ENCODE assay signal across 8 cellular contexts in the genomic region with DNA sequence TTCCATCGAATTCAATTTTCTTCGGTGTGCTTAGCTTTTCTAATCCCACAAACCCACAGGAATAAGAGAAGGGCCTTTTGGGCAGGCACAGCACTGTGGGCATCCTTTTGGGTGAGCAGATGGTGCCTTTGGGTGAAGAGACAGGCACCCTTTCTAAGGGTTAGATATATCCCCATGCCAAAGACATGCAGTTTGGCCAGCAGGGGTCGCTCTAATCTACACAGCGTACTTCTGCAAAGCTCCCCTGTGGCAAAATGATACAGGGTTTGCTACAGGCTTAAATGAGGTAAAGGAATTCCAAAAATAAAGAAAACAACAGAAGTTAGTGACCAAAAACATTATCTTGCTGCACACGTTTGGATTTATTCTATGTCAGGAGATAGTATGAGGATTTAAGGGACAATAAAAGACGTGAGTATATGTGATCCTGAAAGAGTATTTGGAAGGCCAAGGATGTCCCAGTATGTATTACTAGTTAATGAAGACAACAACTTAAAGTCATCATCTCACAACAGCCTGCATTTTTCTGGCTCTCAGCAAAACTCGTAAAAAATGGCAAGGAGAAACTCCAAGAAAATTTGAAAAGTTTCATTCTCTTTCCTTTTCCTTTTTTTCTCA. TPM values are rescaled to one million over a fixed set of nuclear protein-coding genes. Genes with fewer than 3 reads are reported as not detected.
DNase-seq lines count a peak whose midpoint lies in the region; ATAC-seq, FAIRE-seq and TF ChIP-seq lines count a peak whose summit lies in the region.

No MANE protein-coding gene starts in this region.

- CTCF ChIA-PET in A549 (lab: Yijun Ruan, JAX), result interaction anchor here (0.6 to 4.1 kb wide), 7 partner anchors 9 to 131 kb away, joined by 3 to 14 read pairs (median 4); no protein-coding TSS in a partner anchor

- H3K27ac ChIP-seq in A549 (no peak overlapping the region), SU-DHL-6 (ENCODE audit: low read depth, low read length) (no peak overlapping the region), kidney (ENCODE audit: low read depth in 2 of 2, low read length in 2 of 2) (no peak overlapping the region)

- H3K4me2 ChIP-seq in A549 (no peak overlapping the region), SU-DHL-6 (ENCODE audit: low read depth, low read length, poor library complexity, severe bottlenecking) (no peak overlapping the region)

- TF ChIP-seq EP300 in A549 (IDR thresholded peaks at IDR 0.05), result no peak

- no peak for TF ChIP-seq POLR2A in A549 (IDR thresholded peaks at IDR 0.05; ENCODE audit: low read length)
- no peak for TF ChIP-seq POLR2A in GM18505 (IDR thresholded peaks at IDR 0.05; ENCODE audit: borderline replicate concordance, extremely low read depth, insufficient read depth, insufficient read length)

- POLR2A ChIA-PET in A549 (lab: Yijun Ruan, JAX), result no interaction called here

- in situ Hi-C loops in astrocyte of the cerebellum (cut with HindIII; ENCODE audit: low sequenced_read_pairs), result no loop called here

- no peaks in the 10 kb centered on the region for H3F3A ChIP-seq in SU-DHL-6 (ENCODE audit: insufficient read depth)

- H2AFZ ChIP-seq in SU-DHL-6 (ENCODE audit: low read depth, low read length, severe bottlenecking), result no peak overlapping the region

- TF ChIP-seq RAD21 in A549 (conservative IDR thresholded peaks at IDR 0.05 in 1 of 2, IDR thresholded peaks at IDR 0.05 in 1 of 2), result peak; percentile 58 to 72

- H3K79me2 ChIP-seq in SU-DHL-6 (ENCODE audit: insufficient read depth, low read length), result no peaks in the 10 kb centered on the region

- H3K9ac ChIP-seq in SU-DHL-6 (ENCODE audit: low read length) (no peak overlapping the region), kidney (ENCODE audit: low read length in 2 of 2) (no peak overlapping the region)

- FAIRE-seq in A549 (lab: Jason Lieb, UNC), result peak; percentile 18
- no peak for FAIRE-seq in kidney (lab: Jason Lieb, UNC)

- no peaks in the 10 kb centered on the region for H4K20me1 ChIP-seq in SU-DHL-6 (ENCODE audit: low read depth, low read length)

- H3K4me3 ChIP-seq in A549 (no peak overlapping the region), SU-DHL-6 (ENCODE audit: insufficient read depth, low read length, poor library complexity, severe bottlenecking) (no peak overlapping the region), astrocyte of the cerebellum (ENCODE audit: low read depth, low read length) (no peak overlapping the region), kidney (ENCODE audit: low read length in 2 of 2) (no peak overlapping the region)

- H3K4me1 ChIP-seq in A549 (no peaks in the 10 kb centered on the region), kidney (ENCODE audit: control insufficient read depth in 1 of 2, insufficient read depth in 1 of 2, low read depth in 1 of 2, low read length in 2 of 2) (no peaks in the 10 kb centered on the region)

- 45% methylated on average over 7 of the region's 7 CpGs for WGBS in A549 (ENCODE audit: missing lambda C conversion rate)

- intact Hi-C loops in kidney (cut with DNase I), result no loop called here

- ATAC-seq in A549, result peak; percentile 64 to 93; a peak in 5 of 6 replicates
- ATAC-seq in GM18505 (IDR thresholded peaks at IDR 0.05; ENCODE audit: unreplicated experiment), result peak; percentile 82
- peak; percentile 90 for ATAC-seq in HG03520 (IDR thresholded peaks at IDR 0.05; ENCODE audit: unreplicated experiment)

- no peaks in the 10 kb centered on the region for H3K9me3 ChIP-seq in A549
- H3K9me3 ChIP-seq in SU-DHL-6 (ENCODE audit: insufficient read depth, low read length), result no peaks in the 10 kb centered on the region
- H3K9me3 ChIP-seq in kidney (ENCODE audit: control insufficient read depth in 1 of 2, low read length in 2 of 2), result no peaks in the 10 kb centered on the region

- no peaks in the 10 kb centered on the region for H3K27me3 ChIP-seq in SU-DHL-6 (ENCODE audit: low read length)

- H3K36me3 ChIP-seq in SU-DHL-6 (ENCODE audit: low read length) (no peaks in the 10 kb centered on the region), kidney (ENCODE audit: control insufficient read depth in 1 of 2, insufficient read depth in 2 of 2, low read length in 2 of 2) (no peaks in the 10 kb centered on the region)

- DNase-seq in A549 (ENCODE audit: low read depth in 1 of 2, low spot score in 1 of 2), result peak in 1 of 2 experiments; percentile 63
- peak; percentile 16 for DNase-seq in astrocyte of the cerebellum (ENCODE audit: low read depth)
- DNase-seq in kidney, result no peak
- DNase-seq in stimulated activated CD8-positive, alpha-beta memory T cell treated with anti-CD3 and anti-CD28 coated beads, Interleukin-4, amount 100 ng/mL, for 24 hours (ENCODE audit: low read depth), result peak; percentile 36
- DNase-seq in NCI-H345 treated with DMSO at 0.1 percent for 48 hours (lab: John Stamatoyannopoulos, UW; ENCODE audit: unreplicated experiment), result no peak

- H3K9me2 ChIP-seq in SU-DHL-6 (replicated peaks; ENCODE audit: insufficient read depth, low read length), result no peaks in the 10 kb centered on the region

- TF ChIP-seq CTCF in A549 (IDR thresholded peaks at IDR 0.05) (peak; percentile 58), SU-DHL-6 (IDR thresholded peaks at IDR 0.05; ENCODE audit: insufficient read depth, low read length, poor library complexity, severe bottlenecking) (peak; percentile 51), astrocyte of the cerebellum (IDR thresholded peaks at IDR 0.05; ENCODE audit: low read depth, low read length, missing control alignments) (peak; percentile 60), kidney (IDR thresholded peaks at IDR 0.05; ENCODE audit: borderline replicate concordance, extremely low read depth, insufficient read depth) (peak; percentile 55)

TF ChIP-seq in A549, 52 proteins besides CTCF, POLR2A, EP300 and RAD21:
- TF ChIP-seq EHMT2 (IDR thresholded peaks at IDR 0.05; ENCODE audit: low read depth) (no peak), SMC3 (IDR thresholded peaks at IDR 0.05) (peak; percentile 39; the same call in 1 of the 3 replicates)
TF ChIP-seq in A549: peak in this region for 1.

RNA-seq across cellular contexts. Expression of gene PHEX, which starts 49.5 kb away (rescaled TPM):
- 0.81 and 0.98 TPM in 2 replicates for polyA plus RNA-seq in A549 (2011; rRNA removed)
- 0.06 and 0.08 TPM in 2 replicates for polyA plus RNA-seq in A549 (2012; cell fraction: cytosol; rRNA removed)
- 0.08 and 0.13 TPM in 2 replicates for polyA plus RNA-seq in A549 (2012; cell fraction: nucleus; rRNA removed)
- 0.28 to 0.33 TPM (median 0.31 TPM) in 3 replicates for polyA plus RNA-seq in A549 (2017; fragmentation: RNase III; extraction: RNeasy Plus Mini Kit Qiagen cat#74134 plus additional on column Dnase treatment)
- 0.39 and 0.54 TPM in 2 replicates for polyA minus RNA-seq in A549 (2011; rRNA and poly(A)+ RNA removed)
- 0.25 TPM for total RNA-seq in kidney
- 0.19 TPM for polyA plus RNA-seq in kidney (ENCODE audit: insufficient read depth, low read depth, low replicate concordance)

Comparison
In these comparisons a context has a peak if more than half of its experiments do, and no peak if none do; other contexts are left out.
1. DNase-seq: peak in astrocyte of the cerebellum (single experiment) and stimulated activated CD8-positive, alpha-beta memory T cell treated with anti-CD3 and anti-CD28 coated beads, Interleukin-4, amount 100 ng/mL, for 24 hours (single experiment); none in kidney (single experiment) and NCI-H345 treated with DMSO at 0.1 percent for 48 hours (single experiment).
2. Peak in every context shown above with its lines, with median percentiles within 50 percentile points of each other: ATAC-seq and CTCF ChIP-seq.